ENCODE assay signal across 14 cellular contexts in genomic region chr6:133799043-133799442, GRCh38.
A peak's percentile ranks its signal among the peaks of the same experiment; 100 is the strongest.
DNase-seq lines count a peak whose midpoint lies in the region; ATAC-seq and TF ChIP-seq lines count a peak whose summit lies in the region.
"Had no signal": no experiment of that assay in that cellular context is flagged by ENCODE, and none has a peak within 500 bp of the region (broad histone marks: within the 10 kb centered on the region; RNA-seq: fewer than 3 reads in every experiment).

No MANE protein-coding gene starts in this region.

- peaks cover 14% of the 10 kb centered on the region for H3K4me1 Mint-ChIP-seq in chondrocyte (ENCODE audit: low read depth)
- H3K4me1 Mint-ChIP-seq: CD4-positive, alpha-beta memory T cell had no signal

- peak overlapping the region; percentile 38 for H3K27ac Mint-ChIP-seq in chondrocyte (ENCODE audit: unreplicated experiment)
- H3K27ac Mint-ChIP-seq: CD4-positive, alpha-beta memory T cell had no signal

- H3K36me3 Mint-ChIP-seq in chondrocyte (ENCODE audit: low read depth): peaks cover 1% of the 10 kb centered on the region
- H3K36me3 Mint-ChIP-seq: CD4-positive, alpha-beta memory T cell had no signal

- ATAC-seq in HG03460 (IDR thresholded peaks at IDR 0.05; ENCODE audit: unreplicated experiment): no peak

- H3K4me3 ChIP-seq in adipocyte (ENCODE audit: low read length): no peak overlapping the region
- H3K4me3 ChIP-seq in sigmoid colon: no peak overlapping the region
- H3K4me3 ChIP-seq: GM23248 had no signal

- peaks cover 19% of the 10 kb centered on the region for H3K9me3 ChIP-seq in adipocyte (ENCODE audit: control insufficient read depth, low read length)
- peaks cover 0 to 3% (median 0%) of the 10 kb centered on the region in 4 donors for H3K9me3 ChIP-seq in sigmoid colon

- intact Hi-C loops in sigmoid colon (cut with DNase I): no loop called here

- no peak overlapping the region for H3K4me3 Mint-ChIP-seq in chondrocyte (ENCODE audit: unreplicated experiment)
- H3K4me3 Mint-ChIP-seq: CD4-positive, alpha-beta memory T cell had no signal

- no peaks in the 10 kb centered on the region for H3K27me3 Mint-ChIP-seq in chondrocyte (ENCODE audit: low read depth)

- peaks cover 46% of the 10 kb centered on the region for H3K9me3 Mint-ChIP-seq in chondrocyte (ENCODE audit: low read depth)

- WGBS in sigmoid colon, 2 donors: 79 to 81% methylated on average over 1 of the region's 1 CpG

- H3K27me3 ChIP-seq in adipocyte (replicated peaks; ENCODE audit: control insufficient read depth, insufficient read depth, low read length) (no peaks in the 10 kb centered on the region), sigmoid colon (no peaks in the 10 kb centered on the region)

- no peak for TF ChIP-seq EP300 in sigmoid colon (IDR thresholded peaks at IDR 0.05)

- no peaks in the 10 kb centered on the region for H3K36me3 ChIP-seq in adipocyte (ENCODE audit: control insufficient read depth, insufficient read depth, low read length, severe bottlenecking)
- no peaks in the 10 kb centered on the region for H3K36me3 ChIP-seq in sigmoid colon

- H3K9ac ChIP-seq in adipocyte (ENCODE audit: low read length): no peak overlapping the region
- H3K9ac ChIP-seq: GM23248 had no signal

- TF ChIP-seq CTCF in chondrocyte (IDR thresholded peaks at IDR 0.05): no peak
- TF ChIP-seq CTCF in sigmoid colon (IDR thresholded peaks at IDR 0.05): no peak

- DNase-seq in adipocyte (ENCODE audit: low read depth): peak; percentile 28
- DNase-seq in chondrocyte (ENCODE audit: low spot score): no peak
- DNase-seq in dedifferentiated amniotic fluid mesenchymal stem cell (ENCODE audit: extremely low spot score): peak; percentile 17
- DNase-seq in sigmoid colon: no peak
- DNase-seq in stimulated activated naive CD4-positive, alpha-beta T cell (lab: John Stamatoyannopoulos, UW): no peak
- DNase-seq: C1 segment of cervical spinal cord; CD4-positive, alpha-beta memory T cell; COR-L47; DMS153; DND-41; GM23248; H7; HCEC 1CT had no signal

- H3K27ac ChIP-seq in sigmoid colon: no peak overlapping the region
- H3K27ac ChIP-seq: GM23248 had no signal

- H3K4me1 ChIP-seq in adipocyte (ENCODE audit: control insufficient read depth, insufficient read depth, low read length) (peaks cover 16% of the 10 kb centered on the region), sigmoid colon (no peaks in the 10 kb centered on the region)

- TF ChIP-seq POLR2A in sigmoid colon (IDR thresholded peaks at IDR 0.05): no peak

Comparison
In these comparisons a context has a peak if more than half of its experiments do, and no peak if none do; other contexts are left out.
1. DNase-seq: peak in adipocyte (single experiment) and dedifferentiated amniotic fluid mesenchymal stem cell (single experiment); none in chondrocyte (single experiment), sigmoid colon (single experiment) and stimulated activated naive CD4-positive, alpha-beta T cell (0 of 6).